In genomic region chr4:524196-524595, GRCh38 we compare ENCODE assay signal across 36 cellular contexts. TPM values are rescaled to one million over a fixed set of nuclear protein-coding genes. Genes with fewer than 3 reads are reported as not detected.
"Had no signal": no experiment of that assay in that cellular context is flagged by ENCODE, and none has a peak within 500 bp of the region (broad histone marks: within the 10 kb centered on the region; RNA-seq: fewer than 3 reads in every experiment).

No MANE protein-coding gene starts in this region.

- H3K4me3 ChIP-seq: adrenal gland, cardiac muscle cell had no signal

- DNase-seq: activated CD4-positive, alpha-beta memory T cell treated with anti-CD3 and anti-CD28 coated beads for 36 hours; activated CD4-positive, alpha-beta T cell treated with anti-CD3 and anti-CD28 coated beads for 4 hours; activated CD4-positive, alpha-beta T cell treated with anti-CD3 and anti-CD28 coated beads, Interleukin-2, amount 10 ng/mL, durations not matched to agents 24 days and 14 days; activated CD4-positive, alpha-beta T cell treated with anti-CD3 and anti-CD28 coated beads, Interleukin-2, amount 50 U/mL, for 1 hour; activated CD4-positive, alpha-beta T cell treated with anti-CD3 and anti-CD28 coated beads, Interleukin-2, amount 50 U/mL, for 4 hours; activated CD4-positive, CD25-positive, alpha-beta regulatory T cell; activated CD8-positive, alpha-beta memory T cell treated with anti-CD3 and anti-CD28 coated beads, Interleukin-2, amount 50 U/mL, for 4 hours; activated CD8-positive, alpha-beta T cell treated with anti-CD3 and anti-CD28 coated beads for 36 hours; activated effector memory CD4-positive, alpha-beta T cell treated with anti-CD3 and anti-CD28 coated beads, Interleukin-2, amount 50 U/mL, for 16 hours; activated gamma-delta T cell treated with Interleukin-2 at 50 U/mL for 16 hours; activated naive CD4-positive, alpha-beta T cell; activated naive CD4-positive, alpha-beta T cell treated with anti-CD3 and anti-CD28 coated beads for 36 hours; activated naive CD4-positive, alpha-beta T cell treated with anti-CD3 and anti-CD28 coated beads, Interleukin-2, amount 50 U/mL, for 16 hours; activated naive CD8-positive, alpha-beta T cell treated with anti-CD3 and anti-CD28 coated beads for 36 hours; activated T-cell treated with anti-CD3 and anti-CD28 coated beads for 4 hours; activated T-cell treated with anti-CD3 and anti-CD28 coated beads, Interleukin-2, amount 50 U/mL, for 1 hour; activated T-cell treated with anti-CD3 and anti-CD28 coated beads, Interleukin-2, amount 50 U/mL, for 4 hours; activated T-cell treated with anti-CD3 and anti-CD28 coated beads, Interleukin-2, amount 50 U/mL, for 72 hours; amniotic stem cell; aorta; caudate nucleus; cerebellar nuclear complex; T-helper 1 cell; T-helper 2 cell; T-helper 9 cell had no signal

- H3K27ac ChIP-seq: adrenal gland, cardiac muscle cell, VCaP had no signal

- H3K4me1 ChIP-seq: adrenal gland had no signal

- ATAC-seq: activated CD4-positive, CD25-positive, alpha-beta regulatory T cell treated with anti-CD3 and anti-CD28 coated beads, Interleukin-2, amount 50 U/mL, for 24 hours; activated CD8-positive, alpha-beta T cell treated with anti-CD3 and anti-CD28 coated beads for 36 hours; activated naive CD4-positive, alpha-beta T cell treated with anti-CD3 and anti-CD28 coated beads, Interleukin-2, amount 50 U/mL, for 72 hours; activated T-cell treated with anti-CD3 and anti-CD28 coated beads, Interleukin-2, amount 50 U/mL, for 4 hours; activated T-cell treated with anti-CD3 and anti-CD28 coated beads, Interleukin-2, amount 50 U/mL, for 72 hours; activated T-helper 17 cell treated with anti-CD3 and anti-CD28 coated beads, Interleukin-2, amount 50 U/mL, for 72 hours; WTC11 had no signal

- H3K27me3 ChIP-seq: adrenal gland, cardiac muscle cell had no signal

- H3K9me3 ChIP-seq: adrenal gland had no signal

RNA-seq across cellular contexts. Expression of gene TMEM271, which starts 51.9 kb away (rescaled TPM):
- total RNA-seq: activated CD4-positive, alpha-beta memory T cell treated with anti-CD3 and anti-CD28 coated beads for 36 hours; activated CD4-positive, alpha-beta T cell treated with anti-CD3 and anti-CD28 coated beads, Interleukin-2, amount 10 ng/mL, durations not matched to agents 24 days and 14 days; activated CD8-positive, alpha-beta memory T cell treated with anti-CD3 and anti-CD28 coated beads for 36 hours; activated CD8-positive, alpha-beta T cell treated with anti-CD3 and anti-CD28 coated beads for 36 hours; activated naive CD4-positive, alpha-beta T cell treated with anti-CD3 and anti-CD28 coated beads for 36 hours; activated naive CD4-positive, alpha-beta T cell treated with anti-CD3 and anti-CD28 coated beads, Interleukin-2, amount 50 U/mL, for 72 hours; activated naive CD8-positive, alpha-beta T cell treated with anti-CD3 and anti-CD28 coated beads for 36 hours; activated T-cell treated with anti-CD3 and anti-CD28 coated beads, Interleukin-2, amount 50 U/mL, for 4 hours; activated T-cell treated with anti-CD3 and anti-CD28 coated beads, Interleukin-2, amount 50 U/mL, for 72 hours; activated T-helper 1 cell treated with anti-CD3 and anti-CD28 coated beads, Interleukin-12 subunit alpha, Interleukin-12 subunit beta, Interleukin-2, Interleukin-4 antibody, amounts not matched to agents 30 ng/mL and 10 ng/mL and 1 ng/mL, durations not matched to agents 14 hours and 24 hours and 36 hours; activated T-helper 17 cell treated with anti-CD3 and anti-CD28 coated beads, Interleukin-2, amount 50 U/mL, for 72 hours; aorta; bronchial epithelial cell; cardiac muscle cell; chondrocyte had no signal
- polyA plus RNA-seq: aorta, cardiac muscle cell had no signal
